1 cellular context compared by ENCODE assay signal in genomic region chr10:91220194-91220953, GRCh38.
A peak's percentile ranks its signal among the peaks of the same experiment; 100 is the strongest.
TF ChIP-seq lines count a peak whose summit lies in the region.

PCGF5 (plus strand) TSS chr10:91220663; CDS start chr10:91222872, 2,209 bp downstream.

TF ChIP-seq in K562, 482 proteins besides CTCF, POLR2A, EP300 and RAD21 (continued from another document and continues in another):
- 0 out of 4 replicates have a peak, but pooled peaks of 1 of the 2 experiments have one; percentile 53 for TF ChIP-seq ZNF318 (IDR thresholded peaks at IDR 0.05; ENCODE audit: borderline replicate concordance in 1 of 2, low read depth in 1 of 2)
- peak; percentile 9; the same call in 1 of the 2 replicates for TF ChIP-seq ESRRA (IDR thresholded peaks at IDR 0.05; ENCODE audit: borderline replicate concordance, low read depth)
- TF ChIP-seq TGIF2 (CRISPR knock-in tag; IDR thresholded peaks at IDR 0.05) = no peak
- TF ChIP-seq OTX1 (CRISPR knock-in tag; IDR thresholded peaks at IDR 0.05) = no peak
- no peak for TF ChIP-seq ZNF384 (IDR thresholded peaks at IDR 0.05; ENCODE audit: low read depth, low read length)
- TF ChIP-seq GMEB1 (CRISPR knock-in tag; IDR thresholded peaks at IDR 0.05) = no peak
- TF ChIP-seq CREBBP (IDR thresholded peaks at IDR 0.05; ENCODE audit: low read depth, low read length) = no peak
- TF ChIP-seq SFPQ (IDR thresholded peaks at IDR 0.05; ENCODE audit: low read depth, low read length) = no peak
- TF ChIP-seq ZNF717 (CRISPR knock-in tag; IDR thresholded peaks at IDR 0.05) = no peak
- no peak for TF ChIP-seq CBX8 (IDR thresholded peaks at IDR 0.05; ENCODE audit: borderline replicate concordance, extremely low read depth, low read depth, low read length, poor library complexity, severe bottlenecking)
- peak; percentile 47; the same call in 1 of the 2 replicates for TF ChIP-seq TFAP4 (CRISPR knock-in tag; IDR thresholded peaks at IDR 0.05; ENCODE audit: borderline replicate concordance)
- TF ChIP-seq ZNF695 (CRISPR knock-in tag; IDR thresholded peaks at IDR 0.05) = no peak
- TF ChIP-seq ZNF174 (CRISPR knock-in tag; IDR thresholded peaks at IDR 0.05) = no peak
- no peak for TF ChIP-seq HMBOX1 (IDR thresholded peaks at IDR 0.05)
- TF ChIP-seq SIX5 (IDR thresholded peaks at IDR 0.05; ENCODE audit: borderline replicate concordance in 1 of 2, insufficient read depth in 1 of 2, low read depth in 1 of 2, low read length in 2 of 2) = no peak
- no peak for TF ChIP-seq FOXK1 (CRISPR knock-in tag; IDR thresholded peaks at IDR 0.05; ENCODE audit: borderline replicate concordance)
- no peak for TF ChIP-seq ZNF124 (CRISPR knock-in tag; IDR thresholded peaks at IDR 0.05)
- no peak for TF ChIP-seq MLLT1 (IDR thresholded peaks at IDR 0.05)
- 0 out of 2 replicates have a peak, but pooled peaks have one; percentile 32 for TF ChIP-seq CC2D1A (IDR thresholded peaks at IDR 0.05)
- peak; percentile 16; the same call in 1 of the 2 replicates for TF ChIP-seq HCFC1 (IDR thresholded peaks at IDR 0.05; ENCODE audit: low read depth, low read length)
- TF ChIP-seq ZNF586 (CRISPR knock-in tag; conservative IDR thresholded peaks at IDR 0.05) = no peak
- TF ChIP-seq ZNF398 (CRISPR knock-in tag; IDR thresholded peaks at IDR 0.05) = no peak
- TF ChIP-seq ADNP (tag; IDR thresholded peaks at IDR 0.05) = no peak
- no peak for TF ChIP-seq ZNF197 (CRISPR knock-in tag; IDR thresholded peaks at IDR 0.05; ENCODE audit: low read depth)
- 0 out of 2 replicates have a peak, but pooled peaks have one; percentile 14 for TF ChIP-seq NFRKB (IDR thresholded peaks at IDR 0.05; ENCODE audit: low read depth)
- TF ChIP-seq ZNF280A (IDR thresholded peaks at IDR 0.05; ENCODE audit: low read depth, partially characterized antibody) = no peak
- no peak for TF ChIP-seq ZBTB17 (CRISPR knock-in tag; IDR thresholded peaks at IDR 0.05)
- TF ChIP-seq ZNF79 (CRISPR knock-in tag; IDR thresholded peaks at IDR 0.05; ENCODE audit: low read depth) = no peak
- TF ChIP-seq BCL6 (CRISPR knock-in tag; IDR thresholded peaks at IDR 0.05) = no peak
- no peak for TF ChIP-seq CREB5 (CRISPR knock-in tag; IDR thresholded peaks at IDR 0.05)
- TF ChIP-seq PKNOX1 (IDR thresholded peaks at IDR 0.05) = peak; percentile 73
